In genomic region chr1:45339694-45340558, GRCh38 we compare ENCODE assay signal across 1 cellular context.
TF ChIP-seq lines count a peak whose summit lies in the region.

Gene MUTYH, minus strand, starts transcription at chr1:45340440. Its CDS starts 5,935 bp downstream, at chr1:45334505.
Gene TOE1, plus strand, starts transcription at chr1:45340170. Its CDS starts 83 bp downstream, at chr1:45340253.

TF ChIP-seq in K562, 482 proteins besides CTCF, POLR2A, EP300 and RAD21 (continued from another document):
- TF ChIP-seq AFF1 (IDR thresholded peaks at IDR 0.05; ENCODE audit: low read depth in 1 of 2, partially characterized antibody in 2 of 2) (peak; percentile 76 to 96), E4F1 (CRISPR knock-in tag; IDR thresholded peaks at IDR 0.05; ENCODE audit: borderline replicate concordance) (no peak), SLC30A9 (CRISPR knock-in tag; IDR thresholded peaks at IDR 0.05) (no peak), SUPT5H (IDR thresholded peaks at IDR 0.05) (peak; percentile 99), GABPA (tag; conservative IDR thresholded peaks at IDR 0.05; ENCODE audit: low read depth) (peak; percentile 89), FOXK1 (CRISPR knock-in tag; IDR thresholded peaks at IDR 0.05; ENCODE audit: borderline replicate concordance) (0 out of 2 replicates have a peak, but pooled peaks have one; percentile 72), ETV1 (tag; conservative IDR thresholded peaks at IDR 0.05; ENCODE audit: low read depth) (peak; percentile 85), SRSF3 (IDR thresholded peaks at IDR 0.05; ENCODE audit: insufficient read depth, low read length) (peak; percentile 64; the same call in 1 of the 2 replicates), SREBF1 (IDR thresholded peaks at IDR 0.05; ENCODE audit: borderline replicate concordance, low read depth, low read length) (peak; percentile 24; the same call in 1 of the 2 replicates), RNF219 (CRISPR knock-in tag; IDR thresholded peaks at IDR 0.05) (no peak), ERF (CRISPR knock-in tag; IDR thresholded peaks at IDR 0.05) (peak; percentile 37; the same call in 1 of the 2 replicates), ZNF277 (CRISPR knock-in tag; IDR thresholded peaks at IDR 0.05; ENCODE audit: borderline replicate concordance) (no peak), CREB1 (IDR thresholded peaks at IDR 0.05) (peak; percentile 75), CREB1 (CRISPR knock-in tag; IDR thresholded peaks at IDR 0.05) (peak; percentile 78), ZBTB7A (IDR thresholded peaks at IDR 0.05; ENCODE audit: borderline replicate concordance, control insufficient read depth, low read depth, low read length) (peak; percentile 81), E2F4 (CRISPR knock-in tag; IDR thresholded peaks at IDR 0.05; ENCODE audit: low read depth) (peak; percentile 79), ZNF830 (CRISPR knock-in tag; IDR thresholded peaks at IDR 0.05) (0 out of 2 replicates have a peak, but pooled peaks have one; percentile 46), ETS1 (conservative IDR thresholded peaks at IDR 0.05; ENCODE audit: control insufficient read depth, low read depth, low read length) (0 out of 2 replicates have a peak, but pooled peaks have one; percentile 25), DDX20 (tag; IDR thresholded peaks at IDR 0.05; ENCODE audit: low read depth) (no peak), HDAC1 (IDR thresholded peaks at IDR 0.05) (peak in 1 of 2 experiments; percentile 82; a peak in 2 of 4 replicates), TEAD2 (tag; IDR thresholded peaks at IDR 0.05) (no peak), PHF8 (IDR thresholded peaks at IDR 0.05; ENCODE audit: borderline replicate concordance, low read length) (peak; percentile 99), ATF7 (IDR thresholded peaks at IDR 0.05) (peak; percentile 76), ZFPM2 (CRISPR knock-in tag; IDR thresholded peaks at IDR 0.05) (no peak), HDAC8 (tag; IDR thresholded peaks at IDR 0.05) (peak; percentile 21; the same call in 1 of the 2 replicates), RBM22 (IDR thresholded peaks at IDR 0.05; ENCODE audit: low read depth, low read length, poor library complexity, severe bottlenecking) (peak; percentile 77), HCFC1 (IDR thresholded peaks at IDR 0.05; ENCODE audit: low read depth, low read length) (peak; percentile 91), TRIM24 (IDR thresholded peaks at IDR 0.05) (peak; percentile 51 to 94), FOXP4 (CRISPR knock-in tag; IDR thresholded peaks at IDR 0.05; ENCODE audit: borderline replicate concordance) (peak; percentile 61; the same call in 1 of the 2 replicates), MAZ (CRISPR knock-in tag; conservative IDR thresholded peaks at IDR 0.05 in 1 of 2, IDR thresholded peaks at IDR 0.05 in 1 of 2) (peak; percentile 61 to 86; a peak in 2 of 4 replicates), STAT6 (CRISPR knock-in tag; IDR thresholded peaks at IDR 0.05) (peak; percentile 88; the same call in 1 of the 2 replicates), HDAC6 (IDR thresholded peaks at IDR 0.05; ENCODE audit: low read depth, low read length) (no peak), SOX6 (IDR thresholded peaks at IDR 0.05) (0 out of 2 replicates have a peak, but pooled peaks have one; percentile 31), ZNF695 (CRISPR knock-in tag; IDR thresholded peaks at IDR 0.05) (no peak), NR2C1 (IDR thresholded peaks at IDR 0.05) (no peak; the same call in none of the 2 replicates), NR2C1 (tag; IDR thresholded peaks at IDR 0.05) (peak; percentile 89), TARDBP (IDR thresholded peaks at IDR 0.05) (0 out of 2 replicates have a peak, but pooled peaks have one; percentile 12), CCNT2 (IDR thresholded peaks at IDR 0.05; ENCODE audit: borderline replicate concordance, extremely low read depth, insufficient read length, low read depth, low read length) (peak; percentile 71), NCOA6 (IDR thresholded peaks at IDR 0.05) (peak; percentile 99), EZH2 (IDR thresholded peaks at IDR 0.05; ENCODE audit: borderline replicate concordance, low read depth, low read length) (no peak), GTF2F1 (IDR thresholded peaks at IDR 0.05; ENCODE audit: low read depth, low read length) (peak; percentile 85), HES1 (IDR thresholded peaks at IDR 0.05; ENCODE audit: low read depth) (0 out of 2 replicates have a peak, but pooled peaks have one; percentile 7), NONO (IDR thresholded peaks at IDR 0.05; ENCODE audit: low read depth in 2 of 2, low read length in 1 of 2) (peak in 1 of 2 experiments; percentile 29; a peak in 1 of 4 replicates), HDAC3 (IDR thresholded peaks at IDR 0.05; ENCODE audit: borderline replicate concordance, partially characterized antibody) (no peak)
